Comparison of ENCODE assay signal across 23 cellular contexts in the genomic region with DNA sequence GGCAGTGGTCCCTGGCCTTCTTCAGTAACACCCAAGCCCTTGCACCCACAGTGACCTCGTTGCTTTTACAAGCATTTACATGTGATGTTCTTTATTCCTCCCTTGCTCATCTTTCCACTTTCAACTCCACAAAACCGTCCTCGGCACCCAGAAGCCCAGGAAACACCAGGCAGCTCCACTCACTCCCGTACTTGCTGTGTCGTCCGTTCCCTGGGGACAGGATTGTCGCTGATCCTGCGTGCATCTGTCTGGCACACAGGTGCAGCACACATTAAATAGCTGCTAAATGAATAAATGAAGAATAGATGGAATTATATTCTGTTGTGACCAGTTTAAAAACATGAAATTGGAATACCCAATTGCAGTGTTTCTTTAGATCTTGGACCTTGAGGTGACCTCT.
DNase-seq lines count a peak whose midpoint lies in the region; FAIRE-seq and TF ChIP-seq lines count a peak whose summit lies in the region.
"Had no signal": no experiment of that assay in that cellular context is flagged by ENCODE, and none has a peak within 500 bp of the region (broad histone marks: within the 10 kb centered on the region; RNA-seq: fewer than 3 reads in every experiment).

No MANE protein-coding gene starts in this region.

- peaks cover 14% of the 10 kb centered on the region for H3K36me3 ChIP-seq in endodermal cell (ENCODE audit: control insufficient read depth, insufficient read depth, low read length)
- no peaks in the 10 kb centered on the region for H3K36me3 ChIP-seq in small intestine (ENCODE audit: control insufficient read depth in 2 of 2, insufficient read depth in 2 of 2, low read length in 2 of 2)
- H3K36me3 ChIP-seq: SJCRH30 had no signal

- H3K27me3 Mint-ChIP-seq in endodermal cell (ENCODE audit: insufficient read depth) (no peaks in the 10 kb centered on the region), osteocyte (ENCODE audit: unreplicated experiment) (no peaks in the 10 kb centered on the region)

- H3K9me3 Mint-ChIP-seq in endodermal cell, result no peaks in the 10 kb centered on the region
- no peaks in the 10 kb centered on the region for H3K9me3 Mint-ChIP-seq in osteocyte (ENCODE audit: unreplicated experiment)
- H3K9me3 Mint-ChIP-seq: CD14-positive monocyte, H9, IgD-negative memory B cell had no signal

- H3K4me3 Mint-ChIP-seq in endodermal cell, result no peak overlapping the region
- no peak overlapping the region for H3K4me3 Mint-ChIP-seq in osteocyte (ENCODE audit: unreplicated experiment)
- H3K4me3 Mint-ChIP-seq: CD14-positive monocyte, H9, IgD-negative memory B cell had no signal

- H3K4me1 Mint-ChIP-seq in endodermal cell, result peaks cover 11% of the 10 kb centered on the region
- H3K4me1 Mint-ChIP-seq in osteocyte (ENCODE audit: unreplicated experiment), result peaks cover 87% of the 10 kb centered on the region

- H3K4me3 ChIP-seq in endodermal cell (ENCODE audit: low read length) (no peak overlapping the region), small intestine (ENCODE audit: low read depth in 1 of 2, low read length in 2 of 2) (no peak overlapping the region)
- H3K4me3 ChIP-seq: SJCRH30 had no signal

- H3K27ac Mint-ChIP-seq in endodermal cell (peak overlapping the region; percentile 17), osteocyte (ENCODE audit: unreplicated experiment) (peak overlapping the region; percentile 98)
- H3K27ac Mint-ChIP-seq: IgD-negative memory B cell had no signal

- CTCF ChIA-PET in RWPE1 (lab: Yijun Ruan, JAX), result no interaction called here

- WGBS in endodermal cell (ENCODE audit: insufficient coverage in 1 of 2, insufficient read length in 1 of 2), 2 experiments, result 94 to 100% methylated on average over 5 to 8 of the region's 8 CpGs
- WGBS in small intestine, 3 donors, result 90 to 95% (median 92%) methylated on average over 8 of the region's 8 CpGs

- H3K36me3 Mint-ChIP-seq in endodermal cell (ENCODE audit: low read depth) (peaks cover 6% of the 10 kb centered on the region), osteocyte (ENCODE audit: unreplicated experiment) (peaks cover 14% of the 10 kb centered on the region)
- H3K36me3 Mint-ChIP-seq: IgD-negative memory B cell had no signal

- H3K27ac ChIP-seq in RWPE1 (peak overlapping the region; percentile 1; the same call in 1 of the 2 replicates), endodermal cell (ENCODE audit: low read depth, low read length) (no peak overlapping the region), small intestine (ENCODE audit: low read depth in 1 of 2, low read length in 1 of 2) (no peak overlapping the region)
- H3K27ac ChIP-seq: SJCRH30 had no signal

- H3K27me3 ChIP-seq in endodermal cell (ENCODE audit: control insufficient read depth, insufficient read depth, low read length, poor library complexity, severe bottlenecking), result no peaks in the 10 kb centered on the region
- no peaks in the 10 kb centered on the region for H3K27me3 ChIP-seq in small intestine (ENCODE audit: control insufficient read depth in 2 of 2, insufficient read depth in 2 of 2, low read length in 2 of 2)
- H3K27me3 ChIP-seq: SJCRH30 had no signal

- FAIRE-seq in small intestine (lab: Jason Lieb, UNC), result no peak
- FAIRE-seq: HTR-8/SVneo had no signal

- POLR2A ChIA-PET in RWPE1 (lab: Yijun Ruan, JAX; ENCODE audit: low non-redundant PET), result no interaction called here

- TF ChIP-seq CTCF in RWPE1 (conservative IDR thresholded peaks at IDR 0.05; ENCODE audit: low read depth), result no peak
- TF ChIP-seq CTCF in endodermal cell (conservative IDR thresholded peaks at IDR 0.05), result no peak
- no peak for TF ChIP-seq CTCF in osteocyte (IDR thresholded peaks at IDR 0.05)

- H3K4me1 ChIP-seq in endodermal cell (ENCODE audit: control insufficient read depth, insufficient read depth, low read length), result peaks cover 3% of the 10 kb centered on the region
- H3K4me1 ChIP-seq in small intestine (ENCODE audit: control insufficient read depth in 2 of 2, insufficient read depth in 1 of 2, low read depth in 1 of 2, low read length in 1 of 2), result no peaks in the 10 kb centered on the region

- no peaks in the 10 kb centered on the region for H3K9me3 ChIP-seq in endodermal cell (ENCODE audit: control insufficient read depth, low read length)
- H3K9me3 ChIP-seq in small intestine (ENCODE audit: control insufficient read depth, low read depth), result no peaks in the 10 kb centered on the region
- H3K9me3 ChIP-seq: Caco-2, SJCRH30 had no signal

- H3K9ac ChIP-seq in endodermal cell (ENCODE audit: extremely low read depth, low read length, poor library complexity, severe bottlenecking), result no peak overlapping the region

- DNase-seq in D341Med (ENCODE audit: low spot score) (peak; percentile 81), RWPE1 (ENCODE audit: low spot score) (no peak), endodermal cell (no peak), osteocyte (ENCODE audit: extremely low spot score, unreplicated experiment) (no peak), kidney tubule cell (ENCODE audit: low spot score) (no peak), DMS79 (lab: John Stamatoyannopoulos, UW) (no peak), small intestine (no peak), NCI-H446 treated with DMSO at 0.1 percent for 48 hours (lab: John Stamatoyannopoulos, UW) (no peak)
- DNase-seq: ACHN, AML-193, Caco-2, DMS153, GF-D8, H9, Karpas-422, NCI-H1436 treated with DMSO at 0.1 percent for 48 hours, NCI-H2029 treated with DMSO at 0.1 percent for 48 hours, NCI-H510A, PC-3, SJCRH30 had no signal
